1 cellular context compared by ENCODE assay signal in the genomic region with DNA sequence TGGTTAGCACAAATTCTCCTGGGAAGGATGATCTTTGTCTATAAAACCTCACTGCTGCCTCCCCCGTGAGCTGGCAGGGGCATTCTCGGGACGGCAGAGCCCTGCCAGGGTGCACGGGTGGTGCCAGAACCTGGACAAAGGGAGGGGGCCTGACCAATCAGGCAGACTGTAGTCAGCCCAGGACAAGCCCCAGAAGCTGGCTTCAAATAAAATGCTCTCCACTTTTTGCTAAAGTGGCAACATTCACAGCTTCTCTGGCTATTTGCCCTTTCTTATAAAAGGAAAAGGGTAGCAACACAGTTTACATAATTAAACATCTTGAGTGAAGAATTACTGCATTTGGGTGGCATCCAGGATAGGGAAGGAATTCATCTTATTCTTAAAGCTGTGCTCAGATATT.
TF ChIP-seq lines count a peak whose summit lies in the region.

No MANE protein-coding gene starts in this region.

TF ChIP-seq in A549, 52 proteins besides CTCF, POLR2A, EP300 and RAD21 (continued from another document):
- TF ChIP-seq FOSB (CRISPR knock-in tag; IDR thresholded peaks at IDR 0.05) (no peak), FOXS1 (CRISPR knock-in tag; IDR thresholded peaks at IDR 0.05) (no peak), NR3C1 (IDR thresholded peaks at IDR 0.05) (no peak), NPAS2 (CRISPR knock-in tag; IDR thresholded peaks at IDR 0.05; ENCODE audit: borderline replicate concordance) (no peak), ZFP36 (IDR thresholded peaks at IDR 0.05; ENCODE audit: borderline replicate concordance, partially characterized antibody) (no peak)
- TF ChIP-seq, protein P1, sequence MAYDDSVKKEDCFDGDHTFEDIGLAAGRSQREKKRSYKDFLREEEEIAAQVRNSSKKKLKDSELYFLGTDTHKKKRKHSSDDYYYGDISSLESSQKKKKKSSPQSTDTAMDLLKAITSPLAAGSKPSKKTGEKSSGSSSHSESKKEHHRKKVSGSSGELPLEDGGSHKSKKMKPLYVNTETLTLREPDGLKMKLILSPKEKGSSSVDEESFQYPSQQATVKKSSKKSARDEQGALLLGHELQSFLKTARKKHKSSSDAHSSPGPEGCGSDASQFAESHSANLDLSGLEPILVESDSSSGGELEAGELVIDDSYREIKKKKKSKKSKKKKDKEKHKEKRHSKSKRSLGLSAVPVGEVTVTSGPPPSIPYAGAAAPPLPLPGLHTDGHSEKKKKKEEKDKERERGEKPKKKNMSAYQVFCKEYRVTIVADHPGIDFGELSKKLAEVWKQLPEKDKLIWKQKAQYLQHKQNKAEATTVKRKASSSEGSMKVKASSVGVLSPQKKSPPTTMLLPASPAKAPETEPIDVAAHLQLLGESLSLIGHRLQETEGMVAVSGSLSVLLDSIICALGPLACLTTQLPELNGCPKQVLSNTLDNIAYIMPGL (CRISPR knock-in tag; IDR thresholded peaks at IDR 0.05; ENCODE audit: borderline replicate concordance) = no peak
TF ChIP-seq in A549: peak in this region for 0.
